33 cellular contexts compared by ENCODE assay signal in genomic region chr2:84866121-84866520, GRCh38. TPM values are rescaled to one million over a fixed set of nuclear protein-coding genes. Genes with fewer than 3 reads are reported as not detected.
DNase-seq lines count a peak whose midpoint lies in the region; ATAC-seq and TF ChIP-seq lines count a peak whose summit lies in the region.
"Had no signal": no experiment of that assay in that cellular context is flagged by ENCODE, and none has a peak within 500 bp of the region (broad histone marks: within the 10 kb centered on the region; RNA-seq: fewer than 3 reads in every experiment).

No MANE protein-coding gene starts in this region.

- CTCF ChIA-PET in activated CD4-positive, alpha-beta T cell treated with anti-CD3 and anti-CD28 coated beads, Interleukin-2, amount 10 ng/mL, durations not matched to agents 7 days and 5 days (lab: Charles Lee), result interaction anchor here (1.4 kb wide), 1 partner anchor 10 kb away, joined by 7 read pairs; no protein-coding TSS in a partner anchor
- CTCF ChIA-PET in CD4-positive, alpha-beta memory T cell (lab: Charles Lee; ENCODE audit: partially characterized antibody), result interaction anchor here (0.8 to 6.1 kb wide), 12 partner anchors 10 to 373 kb away, joined by 3 to 70 read pairs (median 8); no protein-coding TSS in a partner anchor
- CTCF ChIA-PET in GM10248 (lab: Yijun Ruan, JAX), result interaction anchor here (1.3 kb wide), 1 partner anchor 374 kb away, joined by 3 read pairs; no protein-coding TSS in a partner anchor

- H3K27ac Mint-ChIP-seq in activated CD4-positive, alpha-beta T cell treated with anti-CD3 and anti-CD28 coated beads, Interleukin-2, amount 10 ng/mL, durations not matched to agents 7 days and 5 days, result peak overlapping the region; percentile 57
- H3K27ac Mint-ChIP-seq in CD4-positive, alpha-beta memory T cell, result peak overlapping the region; percentile 26 to 93 (median 90)
- H3K27ac Mint-ChIP-seq in activated naive CD8-positive, alpha-beta T cell treated with anti-CD3 and anti-CD28 coated beads, Interleukin-2, amount 10 ng/mL, durations not matched to agents 7 days and 5 days, result peak overlapping the region; percentile 33
- H3K27ac Mint-ChIP-seq: activated T-helper 2 cell treated with anti-CD3 and anti-CD28 coated beads, Interferon-gamma antibody, Interleukin-2, Interleukin-4, amounts not matched to agents 10 μg/mL and 5 μg/mL and 100 μg/mL, durations not matched to agents 14 hours and 24 hours and 36 hours; memory B cell; progenitor cell of endocrine pancreas had no signal

- no peak for TF ChIP-seq POLR2A in lower leg skin (IDR thresholded peaks at IDR 0.05)

- no peaks in the 10 kb centered on the region for H3K27me3 ChIP-seq in CD4-positive, alpha-beta memory T cell (ENCODE audit: insufficient read depth, low read length)
- H3K27me3 ChIP-seq: gastrocnemius medialis, hepatocyte, right lobe of liver had no signal

- H3K4me3 ChIP-seq in CD4-positive, alpha-beta memory T cell (ENCODE audit: low read length in 2 of 2), result no peak overlapping the region
- H3K4me3 ChIP-seq in lower leg skin (ENCODE audit: low read depth, poor library complexity, severe bottlenecking), result no peak overlapping the region
- H3K4me3 ChIP-seq: gastrocnemius medialis, HAP-1, hepatocyte, K562, PC-9, right lobe of liver, thoracic aorta had no signal

- peaks cover 2% of the 10 kb centered on the region for H3K9me3 Mint-ChIP-seq in activated CD4-positive, alpha-beta T cell treated with anti-CD3 and anti-CD28 coated beads, Interleukin-2, amount 10 ng/mL, durations not matched to agents 7 days and 5 days
- H3K9me3 Mint-ChIP-seq in CD4-positive, alpha-beta memory T cell, result peaks cover 0 to 4% (median 0%) of the 10 kb centered on the region in 8 donors
- peaks cover 2% of the 10 kb centered on the region for H3K9me3 Mint-ChIP-seq in activated naive CD8-positive, alpha-beta T cell treated with anti-CD3 and anti-CD28 coated beads, Interleukin-2, amount 10 ng/mL, durations not matched to agents 7 days and 5 days
- H3K9me3 Mint-ChIP-seq: activated CD4-positive, alpha-beta T cell treated with anti-CD3 and anti-CD28 coated beads, Interleukin-2, amount 10 ng/mL, durations not matched to agents 24 days and 14 days; activated T-helper 2 cell treated with anti-CD3 and anti-CD28 coated beads, Interferon-gamma antibody, Interleukin-2, Interleukin-4, amounts not matched to agents 10 μg/mL and 5 μg/mL and 100 μg/mL, durations not matched to agents 14 hours and 24 hours and 36 hours; memory B cell had no signal

- no peaks in the 10 kb centered on the region for H3K9me3 ChIP-seq in CD4-positive, alpha-beta memory T cell (ENCODE audit: control insufficient read depth in 1 of 2, low read length in 2 of 2)
- H3K9me3 ChIP-seq: gastrocnemius medialis, HAP-1, right lobe of liver, thoracic aorta had no signal

- no peak for ATAC-seq in activated naive CD8-positive, alpha-beta T cell treated with anti-CD3 and anti-CD28 coated beads, Interleukin-2, amount 10 ng/mL, durations not matched to agents 7 days and 5 days (ENCODE audit: low read depth)
- ATAC-seq in HG03342 (IDR thresholded peaks at IDR 0.05; ENCODE audit: unreplicated experiment), result no peak
- ATAC-seq: gastrocnemius medialis, K562 had no signal

- H3K36me3 ChIP-seq in CD4-positive, alpha-beta memory T cell (ENCODE audit: insufficient read depth, low read length), result peaks cover 4% of the 10 kb centered on the region
- H3K36me3 ChIP-seq: gastrocnemius medialis, HAP-1, right lobe of liver, thoracic aorta had no signal

- intact Hi-C loops in CD4-positive, alpha-beta memory T cell (cut with micrococcal nuclease), result loop anchor here (5.0 kb wide), 1 partner anchor 34 kb away; no protein-coding TSS in a partner anchor
- intact Hi-C loops in lower leg skin (cut with DNase I; ENCODE audit: low total_unique reads), result no loop called here

- H3K4me1 Mint-ChIP-seq in activated CD4-positive, alpha-beta T cell treated with anti-CD3 and anti-CD28 coated beads, Interleukin-2, amount 10 ng/mL, durations not matched to agents 7 days and 5 days, result peaks cover 81% of the 10 kb centered on the region
- peaks cover 61 to 92% (median 75%) of the 10 kb centered on the region in 4 donors for H3K4me1 Mint-ChIP-seq in CD4-positive, alpha-beta memory T cell
- peaks cover 80% of the 10 kb centered on the region for H3K4me1 Mint-ChIP-seq in activated naive CD8-positive, alpha-beta T cell treated with anti-CD3 and anti-CD28 coated beads, Interleukin-2, amount 10 ng/mL, durations not matched to agents 7 days and 5 days

- no peak for DNase-seq in activated CD4-positive, alpha-beta T cell treated with anti-CD3 and anti-CD28 coated beads, Interleukin-2, amount 10 ng/mL, durations not matched to agents 7 days and 5 days
- DNase-seq in activated CD4-positive, alpha-beta T cell treated with anti-CD3 and anti-CD28 coated beads, Interleukin-2, amount 50 U/mL, for 4 hours, result no peak
- no peak for DNase-seq in CD4-positive, alpha-beta memory T cell
- no peak for DNase-seq in activated naive CD8-positive, alpha-beta T cell treated with anti-CD3 and anti-CD28 coated beads, Interleukin-2, amount 10 ng/mL, durations not matched to agents 7 days and 5 days
- DNase-seq in mesenteric fat pad (ENCODE audit: low spot score) (peak; percentile 28), lower leg skin (ENCODE audit: low spot score in 2 of 2) (no peak), GM10248 (ENCODE audit: extremely low spot score) (no peak)
- DNase-seq: 8988T; activated CD4-positive, alpha-beta T cell treated with anti-CD3 and anti-CD28 coated beads, Interleukin-2, amount 10 ng/mL, durations not matched to agents 24 days and 14 days; activated CD8-positive, alpha-beta memory T cell treated with anti-CD3 and anti-CD28 coated beads, Interleukin-2, amount 50 U/mL, for 4 hours; DMS53; effector CD4-positive, alpha-beta T cell; gastrocnemius medialis; left colon; NCI-H1092 treated with DMSO at 0.1 percent for 48 hours; NCI-H187 treated with DMSO at 0.1 percent for 48 hours; NCI-H2171 treated with DMSO at 0.1 percent for 48 hours; NCI-H524; NK-92 treated with Interleukin-12 subunit alpha and Interleukin-12 subunit beta, amount 100 ng/mL, for 24 hours; PC-9; right lobe of liver; Right ventricle myocardium superior; stimulated activated naive CD4-positive, alpha-beta T cell had no signal

- WGBS in lower leg skin, 2 donors, result 64 to 66% methylated on average over 3 of the region's 3 CpGs

- peaks cover 58% of the 10 kb centered on the region for H3K36me3 Mint-ChIP-seq in activated CD4-positive, alpha-beta T cell treated with anti-CD3 and anti-CD28 coated beads, Interleukin-2, amount 10 ng/mL, durations not matched to agents 7 days and 5 days (ENCODE audit: low read depth)
- peaks cover 38 to 44% of the 10 kb centered on the region in 2 donors for H3K36me3 Mint-ChIP-seq in CD4-positive, alpha-beta memory T cell
- H3K36me3 Mint-ChIP-seq in activated naive CD8-positive, alpha-beta T cell treated with anti-CD3 and anti-CD28 coated beads, Interleukin-2, amount 10 ng/mL, durations not matched to agents 7 days and 5 days, result peaks cover 50% of the 10 kb centered on the region
- H3K36me3 Mint-ChIP-seq: memory B cell had no signal

- no peak for TF ChIP-seq CTCF in lower leg skin (IDR thresholded peaks at IDR 0.05)
- no peak for TF ChIP-seq CTCF in GM10248 (IDR thresholded peaks at IDR 0.05; ENCODE audit: control extremely low read depth, extremely low read depth, low read depth, missing control alignments)

- no peak overlapping the region for H3K27ac ChIP-seq in CD4-positive, alpha-beta memory T cell (ENCODE audit: low read depth, low read length)
- H3K27ac ChIP-seq: epithelial cell of prostate, gastrocnemius medialis, hepatocyte, PC-9, right lobe of liver, thoracic aorta, VCaP had no signal

- H3K4me1 ChIP-seq in CD4-positive, alpha-beta memory T cell (ENCODE audit: insufficient read depth, low read length), result peaks cover 80% of the 10 kb centered on the region
- H3K4me1 ChIP-seq: gastrocnemius medialis, HAP-1, right lobe of liver had no signal

- H3K4me3 Mint-ChIP-seq in activated CD4-positive, alpha-beta T cell treated with anti-CD3 and anti-CD28 coated beads, Interleukin-2, amount 10 ng/mL, durations not matched to agents 7 days and 5 days, result no peak overlapping the region
- peak overlapping the region in 1 of 8 donors; percentile 30 for H3K4me3 Mint-ChIP-seq in CD4-positive, alpha-beta memory T cell
- no peak overlapping the region for H3K4me3 Mint-ChIP-seq in activated naive CD8-positive, alpha-beta T cell treated with anti-CD3 and anti-CD28 coated beads, Interleukin-2, amount 10 ng/mL, durations not matched to agents 7 days and 5 days
- H3K4me3 Mint-ChIP-seq: activated CD4-positive, alpha-beta T cell treated with anti-CD3 and anti-CD28 coated beads, Interleukin-2, amount 10 ng/mL, durations not matched to agents 24 days and 14 days; memory B cell had no signal

- H3K27me3 Mint-ChIP-seq in activated CD4-positive, alpha-beta T cell treated with anti-CD3 and anti-CD28 coated beads, Interleukin-2, amount 10 ng/mL, durations not matched to agents 7 days and 5 days, result no peaks in the 10 kb centered on the region
- H3K27me3 Mint-ChIP-seq in CD4-positive, alpha-beta memory T cell, result no peaks in the 10 kb centered on the region
- no peaks in the 10 kb centered on the region for H3K27me3 Mint-ChIP-seq in activated naive CD8-positive, alpha-beta T cell treated with anti-CD3 and anti-CD28 coated beads, Interleukin-2, amount 10 ng/mL, durations not matched to agents 7 days and 5 days
- H3K27me3 Mint-ChIP-seq: activated CD4-positive, alpha-beta T cell treated with anti-CD3 and anti-CD28 coated beads, Interleukin-2, amount 10 ng/mL, durations not matched to agents 24 days and 14 days; memory B cell had no signal

- POLR2A ChIA-PET in activated CD4-positive, alpha-beta T cell treated with anti-CD3 and anti-CD28 coated beads, Interleukin-2, amount 10 ng/mL, durations not matched to agents 7 days and 5 days (lab: Charles Lee), result no interaction called here
- POLR2A ChIA-PET in CD4-positive, alpha-beta memory T cell (lab: Charles Lee; ENCODE audit: partially characterized antibody), result interaction anchor here (0.9 to 11.5 kb wide), 7 partner anchors 15 to 125 kb away, joined by 3 to 132 read pairs (median 10); partner anchors contain the start of gene TRABD2A
- POLR2A ChIA-PET in activated naive CD8-positive, alpha-beta T cell treated with anti-CD3 and anti-CD28 coated beads, Interleukin-2, amount 10 ng/mL, durations not matched to agents 7 days and 5 days (lab: Charles Lee), result interaction anchor here (1.5 kb wide), 1 partner anchor 15 kb away, joined by 3 read pairs; the partner anchor contains the start of gene TRABD2A
- POLR2A ChIA-PET in GM10248 (lab: Yijun Ruan, JAX), result no interaction called here

RNA-seq across cellular contexts. Expression of gene TRABD2A, which starts 14.8 kb away (rescaled TPM):
- 10 to 100 TPM; 70.2 to 74.6 TPM for total RNA-seq in activated CD4-positive, alpha-beta T cell treated with anti-CD3 and anti-CD28 coated beads, Interleukin-2, amount 10 ng/mL, durations not matched to agents 7 days and 5 days
- 10 to 100 TPM; 83.3 to 90.7 TPM for total RNA-seq in CD4-positive, alpha-beta memory T cell
- polyA plus RNA-seq in CD4-positive, alpha-beta memory T cell, result 10 to 100 TPM; 67.1 to 81.2 TPM
- total RNA-seq in activated naive CD8-positive, alpha-beta T cell treated with anti-CD3 and anti-CD28 coated beads, Interleukin-2, amount 10 ng/mL, durations not matched to agents 7 days and 5 days, result 10 to 100 TPM; 81.1 to 85.5 TPM
- total RNA-seq in mesenteric fat pad (6.3 TPM), lower leg skin (1 to 10 TPM in 2 of 4 donors, under 1 TPM in 1, not detected in 1; 0.17 to 2.1 (median 1.5) TPM)

RNA-seq across cellular contexts. Expression of gene TMSB10, which starts 39.3 kb away (rescaled TPM):
- total RNA-seq in activated CD4-positive, alpha-beta T cell treated with anti-CD3 and anti-CD28 coated beads, Interleukin-2, amount 10 ng/mL, durations not matched to agents 7 days and 5 days, result 1,000 to 10,000 TPM; 5,491 to 5,845 TPM
- 1,000 to 10,000 TPM; 1,218 to 1,245 TPM for total RNA-seq in CD4-positive, alpha-beta memory T cell
- polyA plus RNA-seq in CD4-positive, alpha-beta memory T cell, result 1,000 to 10,000 TPM; 5,559 to 6,561 TPM
- total RNA-seq in activated naive CD8-positive, alpha-beta T cell treated with anti-CD3 and anti-CD28 coated beads, Interleukin-2, amount 10 ng/mL, durations not matched to agents 7 days and 5 days, result 1,000 to 10,000 TPM; 4,217 to 4,653 TPM
- 1,485 TPM for total RNA-seq in mesenteric fat pad
- total RNA-seq in lower leg skin, result 1,000 to 10,000 TPM in 2 of 4 donors, 100 to 1,000 TPM in 2; 774 to 1,415 (median 1,103) TPM

Comparison
In these comparisons a context has a peak if more than half of its experiments do, and no peak if none do; other contexts are left out.
1. H3K27ac Mint-ChIP-seq: peak in every context shown above with its lines; median percentile 90 in CD4-positive, alpha-beta memory T cell; 57 in activated CD4-positive, alpha-beta T cell treated with anti-CD3 and anti-CD28 coated beads, Interleukin-2, amount 10 ng/mL, durations not matched to agents 7 days and 5 days; 33 in activated naive CD8-positive, alpha-beta T cell treated with anti-CD3 and anti-CD28 coated beads, Interleukin-2, amount 10 ng/mL, durations not matched to agents 7 days and 5 days.
2. POLR2A ChIA-PET loops: an anchor here in CD4-positive, alpha-beta memory T cell (0.9 to 11.5 kb wide) and activated naive CD8-positive, alpha-beta T cell treated with anti-CD3 and anti-CD28 coated beads, Interleukin-2, amount 10 ng/mL, durations not matched to agents 7 days and 5 days (1.5 kb wide); none called in activated CD4-positive, alpha-beta T cell treated with anti-CD3 and anti-CD28 coated beads, Interleukin-2, amount 10 ng/mL, durations not matched to agents 7 days and 5 days and GM10248.